Comparison of ENCODE assay signal across 8 cellular contexts in genomic region chr16:35391328-35391727, GRCh38.
DNase-seq lines count a peak whose midpoint lies in the region; ATAC-seq and TF ChIP-seq lines count a peak whose summit lies in the region.

No MANE protein-coding gene starts in this region.

- H3K36me3 ChIP-seq in GM06990 (ENCODE audit: control insufficient read depth, insufficient read depth, low read length): no peaks in the 10 kb centered on the region

- H3K27me3 ChIP-seq in GM06990 (replicated peaks; ENCODE audit: control insufficient read depth, insufficient read depth, low read length): no peaks in the 10 kb centered on the region

- H3K4me3 ChIP-seq in GM06990 (replicated peaks; ENCODE audit: low read depth, low read length): no peak overlapping the region

- H3K4me3 Mint-ChIP-seq in chondrocyte (ENCODE audit: unreplicated experiment) (no peak overlapping the region), naive B cell (no peak overlapping the region)

- DNase-seq in A172 (ENCODE audit: low spot score): peak; percentile 38
- DNase-seq in GM06990 (ENCODE audit: extremely low read depth, insufficient read length): no peak
- peak; percentile 8 for DNase-seq in NCI-H460 (ENCODE audit: extremely low read depth, low read depth)
- peak; percentile 52 for DNase-seq in chondrocyte (ENCODE audit: low spot score)
- peak; percentile 3 for DNase-seq in naive B cell

- no peaks in the 10 kb centered on the region for H3K36me3 Mint-ChIP-seq in chondrocyte (ENCODE audit: low read depth)
- no peaks in the 10 kb centered on the region for H3K36me3 Mint-ChIP-seq in naive B cell

- H3K9me3 Mint-ChIP-seq in chondrocyte (ENCODE audit: low read depth): peaks cover 37% of the 10 kb centered on the region
- peaks cover 0 to 17% (median 6%) of the 10 kb centered on the region in 7 donors for H3K9me3 Mint-ChIP-seq in naive B cell

- H3K27me3 Mint-ChIP-seq in chondrocyte (ENCODE audit: low read depth) (no peaks in the 10 kb centered on the region), naive B cell (no peaks in the 10 kb centered on the region)

- no peaks in the 10 kb centered on the region for H3K4me1 Mint-ChIP-seq in chondrocyte (ENCODE audit: low read depth)
- H3K4me1 Mint-ChIP-seq in naive B cell: no peaks in the 10 kb centered on the region

- ATAC-seq in naive B cell (ENCODE audit: low read depth in 2 of 2) (no peak), HG02870 (IDR thresholded peaks at IDR 0.05; ENCODE audit: unreplicated experiment) (no peak), HG02852 (IDR thresholded peaks at IDR 0.05; ENCODE audit: unreplicated experiment) (no peak), HG02623 (IDR thresholded peaks at IDR 0.05; ENCODE audit: unreplicated experiment) (no peak)

- no peak overlapping the region for H3K27ac Mint-ChIP-seq in chondrocyte (ENCODE audit: unreplicated experiment)
- H3K27ac Mint-ChIP-seq in naive B cell: no peak overlapping the region

- TF ChIP-seq CTCF in GM06990 (IDR thresholded peaks at IDR 0.05; ENCODE audit: insufficient read depth, low read length, poor library complexity, severe bottlenecking) (peak; percentile 62), chondrocyte (IDR thresholded peaks at IDR 0.05) (peak; percentile 52)
